8 cellular contexts compared by ENCODE assay signal in the genomic region with DNA sequence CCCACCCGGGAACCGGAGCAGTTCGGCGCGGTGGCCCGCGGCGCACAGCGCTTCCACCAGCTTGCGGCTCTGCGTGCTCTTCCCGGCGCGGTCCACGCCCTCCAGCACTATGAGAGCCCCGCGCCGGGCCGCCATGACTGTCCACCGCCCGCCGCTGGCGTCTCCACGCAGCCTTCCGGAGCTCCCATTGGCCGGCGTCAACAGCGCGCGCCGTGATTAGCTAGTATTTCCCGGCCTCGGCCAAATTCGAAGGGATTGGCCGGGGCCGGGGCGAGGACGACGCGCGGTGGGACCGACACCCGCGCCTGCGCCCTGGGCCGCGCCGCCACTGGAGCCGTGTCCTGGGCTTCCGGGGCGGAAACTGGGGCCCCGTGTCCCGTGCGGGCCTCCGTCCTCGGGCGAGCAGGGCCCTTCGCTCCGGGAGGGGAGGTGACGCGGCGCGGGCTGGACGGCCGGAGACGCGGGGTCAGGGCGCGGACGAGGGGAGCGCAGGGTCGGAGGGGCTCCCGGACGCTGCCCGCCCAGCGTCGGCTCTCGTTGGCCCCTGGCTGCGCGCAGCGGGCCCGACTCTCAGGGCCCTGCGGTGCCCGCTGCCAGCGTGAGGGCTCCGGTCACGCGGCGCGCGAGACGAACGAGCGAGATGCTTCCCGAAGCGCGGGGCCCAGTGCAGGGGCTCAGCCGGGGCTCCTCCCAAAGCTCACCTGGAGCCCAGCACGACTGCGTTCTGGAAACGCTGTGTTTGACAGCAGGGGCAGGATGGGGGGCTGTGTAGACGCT. TPM values are rescaled to one million over a fixed set of nuclear protein-coding genes. Genes with fewer than 3 reads are reported as not detected.
DNase-seq lines count a peak whose midpoint lies in the region; TF ChIP-seq lines count a peak whose summit lies in the region.

A gene with protein sequence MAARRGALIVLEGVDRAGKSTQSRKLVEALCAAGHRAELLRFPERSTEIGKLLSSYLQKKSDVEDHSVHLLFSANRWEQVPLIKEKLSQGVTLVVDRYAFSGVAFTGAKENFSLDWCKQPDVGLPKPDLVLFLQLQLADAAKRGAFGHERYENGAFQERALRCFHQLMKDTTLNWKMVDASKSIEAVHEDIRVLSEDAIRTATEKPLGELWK (minus strand): TSS at position 167 of the 777 bp plus-strand sequence. CDS start 32 bp downstream, at position 135.

- H3K4me2 ChIP-seq in neuronal stem cell (ENCODE audit: insufficient read depth, low read length, poor library complexity, severe bottlenecking), result peak within 1 kb of the TSS; percentile 90

- POLR2A ChIA-PET in HEK293T (lab: Yijun Ruan, JAX), result interaction anchor here (0.6 to 5.2 kb wide), 20 partner anchors 8 to 192 kb away, joined by 3 to 78 read pairs (median 4); a partner anchor contains a TSS

- H2AFZ ChIP-seq in neuronal stem cell (ENCODE audit: low read length), result peak within 1 kb of the TSS; percentile 96

- H4K8ac ChIP-seq in neuronal stem cell (ENCODE audit: low read depth, low read length), result no peak within 1 kb of the TSS

- in situ Hi-C loops in SK-MEL-5 (cut with HindIII; ENCODE audit: low pct_unique_long_range_greater_than_20kb, low sequenced_read_pairs), result no loop called here

- H3K27ac ChIP-seq in neuronal stem cell (replicated peaks; ENCODE audit: low read length), result peak within 1 kb of the TSS; percentile 66

- H3K23ac ChIP-seq in neuronal stem cell (ENCODE audit: low read depth, low read length, poor library complexity), result peak within 1 kb of the TSS; percentile 98

- TF ChIP-seq CTCF in subcutaneous adipose tissue (IDR thresholded peaks at IDR 0.05; ENCODE audit: low read depth), result no peak

- H3K4ac ChIP-seq in neuronal stem cell (ENCODE audit: low read length), result no peak within 1 kb of the TSS

- no peak within 1 kb of the TSS for H2BK120ac ChIP-seq in neuronal stem cell (ENCODE audit: low read depth, low read length)

- no peaks in the 10 kb centered on the region for H3K27me3 ChIP-seq in neuronal stem cell (ENCODE audit: control insufficient read depth in 3 of 3, insufficient read depth in 3 of 3, low read depth in 1 of 3, low read length in 3 of 3)

- CTCF ChIA-PET in HEK293T (lab: Yijun Ruan, JAX), result interaction anchor here (0.8 to 2.1 kb wide), 2 partner anchors 11 to 27 kb away, joined by 3 to 4 read pairs; no protein-coding TSS in a partner anchor

- peak within 1 kb of the TSS; percentile 100 for H3K4me3 ChIP-seq in neuronal stem cell (ENCODE audit: low read length in 2 of 2)

- peak within 1 kb of the TSS; percentile 94 for H3K9ac ChIP-seq in neuronal stem cell (ENCODE audit: low read depth, low read length, poor library complexity)

- no peak within 1 kb of the TSS for H2BK15ac ChIP-seq in neuronal stem cell (ENCODE audit: low read length)

- H3K79me1 ChIP-seq in neuronal stem cell (ENCODE audit: low read depth, low read length), result peaks cover 5% of the 10 kb centered on the region

- peaks cover 3 to 13% of the 10 kb centered on the region in 2 donors for H3K4me1 ChIP-seq in neuronal stem cell (ENCODE audit: control insufficient read depth in 2 of 2, insufficient read depth in 1 of 2, low read depth in 1 of 2, low read length in 2 of 2)

- no peak within 1 kb of the TSS for H2BK12ac ChIP-seq in neuronal stem cell (ENCODE audit: low read length)

- H2BK5ac ChIP-seq in neuronal stem cell (ENCODE audit: low read length), result peak within 1 kb of the TSS; percentile 87

- H2AK5ac ChIP-seq in neuronal stem cell (ENCODE audit: low read depth, low read length), result no peak within 1 kb of the TSS

- no CpG with 5 or more reads among the region's 102 CpGs for WGBS in neuronal stem cell (ENCODE audit: extremely low coverage in 2 of 2, insufficient read length in 2 of 2, insufficient replicate concordance in 1 of 2), 2 donors

- no peaks in the 10 kb centered on the region for H3K9me3 ChIP-seq in neuronal stem cell (replicated peaks in 1 of 2; ENCODE audit: control insufficient read depth in 2 of 2, insufficient read depth in 1 of 2, low read depth in 1 of 2, low read length in 2 of 2)

- DNase-seq in GM03348 (ENCODE audit: low spot score) (peak; percentile 99), HEK293T (ENCODE audit: extremely low spot score) (peak; percentile 93), NAMALWA (ENCODE audit: low spot score) (peak; percentile 94), SK-MEL-5 (ENCODE audit: low read depth, low spot score) (peak; percentile 94), foreskin melanocyte (peak; percentile 93), neuronal stem cell (ENCODE audit: low spot score) (peak; percentile 95)
- peak; percentile 95 for DNase-seq in activated naive CD4-positive, alpha-beta T cell treated with Interleukin-2 at 50 U/mL for 16 hours

- H3K18ac ChIP-seq in neuronal stem cell (ENCODE audit: low read length), result peak within 1 kb of the TSS; percentile 99

- H3K36me3 ChIP-seq in neuronal stem cell (replicated peaks in 1 of 2; ENCODE audit: control insufficient read depth in 2 of 2, insufficient read depth in 2 of 2, low read length in 2 of 2), result peaks cover 24 to 64% of the 10 kb centered on the region in 2 donors

- H3K14ac ChIP-seq in neuronal stem cell (ENCODE audit: low read length), result peak within 1 kb of the TSS; percentile 97

- H4K91ac ChIP-seq in neuronal stem cell (ENCODE audit: low read depth, low read length, poor library complexity), result no peak within 1 kb of the TSS

TF ChIP-seq in HEK293T, 16 proteins besides CTCF, POLR2A, EP300 and RAD21:
- TF ChIP-seq HDGF (IDR thresholded peaks at IDR 0.05; ENCODE audit: borderline replicate concordance) (no peak), FOXM1 (IDR thresholded peaks at IDR 0.05; ENCODE audit: borderline replicate concordance) (peak; percentile 69; the same call in 1 of the 2 replicates), NFRKB (IDR thresholded peaks at IDR 0.05) (no peak), SP1 (IDR thresholded peaks at IDR 0.05) (no peak), FOXK2 (IDR thresholded peaks at IDR 0.05) (no peak), SUZ12 (IDR thresholded peaks at IDR 0.05) (no peak), FOXA1 (IDR thresholded peaks at IDR 0.05) (no peak), L3MBTL2 (conservative IDR thresholded peaks at IDR 0.05) (peak; percentile 53), ELF4 (IDR thresholded peaks at IDR 0.05) (no peak), BHLHE40 (IDR thresholded peaks at IDR 0.05; ENCODE audit: borderline replicate concordance) (no peak), TARDBP (IDR thresholded peaks at IDR 0.05) (no peak), CTBP1 (IDR thresholded peaks at IDR 0.05; ENCODE audit: borderline replicate concordance) (no peak), LEF1 (IDR thresholded peaks at IDR 0.05; ENCODE audit: borderline replicate concordance) (no peak), ZNF384 (IDR thresholded peaks at IDR 0.05) (no peak), ARNT (IDR thresholded peaks at IDR 0.05) (no peak)
- TF ChIP-seq, protein P1, sequence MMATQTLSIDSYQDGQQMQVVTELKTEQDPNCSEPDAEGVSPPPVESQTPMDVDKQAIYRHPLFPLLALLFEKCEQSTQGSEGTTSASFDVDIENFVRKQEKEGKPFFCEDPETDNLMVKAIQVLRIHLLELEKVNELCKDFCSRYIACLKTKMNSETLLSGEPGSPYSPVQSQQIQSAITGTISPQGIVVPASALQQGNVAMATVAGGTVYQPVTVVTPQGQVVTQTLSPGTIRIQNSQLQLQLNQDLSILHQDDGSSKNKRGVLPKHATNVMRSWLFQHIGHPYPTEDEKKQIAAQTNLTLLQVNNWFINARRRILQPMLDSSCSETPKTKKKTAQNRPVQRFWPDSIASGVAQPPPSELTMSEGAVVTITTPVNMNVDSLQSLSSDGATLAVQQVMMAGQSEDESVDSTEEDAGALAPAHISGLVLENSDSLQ (IDR thresholded peaks at IDR 0.05), result no peak

RNA-seq across cellular contexts. Expression of the gene that starts here (rescaled TPM):
- 55.3 and 60.8 TPM in 2 replicates for total RNA-seq in SK-MEL-5 (2014; rRNA removed; shearing (Covaris generic))
- polyA plus RNA-seq in SK-MEL-5 (2015; cell fraction: cytosol; rRNA removed), result 62.3 and 83.1 TPM in 2 replicates
- 46.8 and 62.9 TPM in 2 replicates for polyA plus RNA-seq in SK-MEL-5 (2015; cell fraction: nucleus; rRNA removed)
- polyA plus RNA-seq in neuronal stem cell (2013, experiment 1 of 2), result 62.1 TPM
- polyA plus RNA-seq in neuronal stem cell (2013, experiment 2 of 2), result 62.7 TPM
- total RNA-seq in subcutaneous adipose tissue, result 10 to 100 TPM; 10.4 to 20.5 (median 17.2) TPM

Comparison
In these comparisons a context has a peak if more than half of its experiments do, and no peak if none do; other contexts are left out.
1. Peak in every context shown above with its lines: DNase-seq, H3K4me3 ChIP-seq and H3K27ac ChIP-seq.